ENCODE assay signal across 1 cellular context in genomic region chr2:118047273-118047898, GRCh38.
TF ChIP-seq lines count a peak whose summit lies in the region.

No MANE protein-coding gene starts in this region.

TF ChIP-seq in HepG2, 621 proteins besides CTCF, POLR2A, EP300 and RAD21 (continued from another document):
- TF ChIP-seq HINFP (CRISPR knock-in tag; IDR thresholded peaks at IDR 0.05; ENCODE audit: low read depth) (no peak), ZNF614 (CRISPR knock-in tag; IDR thresholded peaks at IDR 0.05; ENCODE audit: borderline replicate concordance) (peak; percentile 57; the same call in 1 of the 2 replicates), ZNF207 (IDR thresholded peaks at IDR 0.05; ENCODE audit: borderline replicate concordance) (no peak), ZBTB33 (CRISPR knock-in tag; IDR thresholded peaks at IDR 0.05) (no peak), SMAD9 (CRISPR knock-in tag; IDR thresholded peaks at IDR 0.05) (no peak), GPN1 (CRISPR knock-in tag; IDR thresholded peaks at IDR 0.05; ENCODE audit: borderline replicate concordance) (no peak), FOSL2 (CRISPR knock-in tag; IDR thresholded peaks at IDR 0.05) (peak; percentile 76), ZNF296 (CRISPR knock-in tag; conservative IDR thresholded peaks at IDR 0.05) (no peak), ZNF788 (CRISPR knock-in tag; IDR thresholded peaks at IDR 0.05; ENCODE audit: borderline replicate concordance) (no peak), MED8 (CRISPR knock-in tag; IDR thresholded peaks at IDR 0.05; ENCODE audit: insufficient replicate concordance) (no peak), ZNF512B (CRISPR knock-in tag; IDR thresholded peaks at IDR 0.05; ENCODE audit: borderline replicate concordance) (no peak), SOX13 (IDR thresholded peaks at IDR 0.05) (no peak), SOX13 (CRISPR knock-in tag; conservative IDR thresholded peaks at IDR 0.05 in 1 of 2, IDR thresholded peaks at IDR 0.05 in 1 of 2) (peak in 1 of 2 experiments; percentile 15; a peak in 1 of 4 replicates), KLF9 (CRISPR knock-in tag; IDR thresholded peaks at IDR 0.05; ENCODE audit: low read depth) (no peak), GATAD1 (CRISPR knock-in tag; IDR thresholded peaks at IDR 0.05) (no peak), ZNF160 (CRISPR knock-in tag; IDR thresholded peaks at IDR 0.05) (no peak), ZNF790 (CRISPR knock-in tag; IDR thresholded peaks at IDR 0.05; ENCODE audit: borderline replicate concordance) (no peak), MXD1 (CRISPR knock-in tag; IDR thresholded peaks at IDR 0.05) (no peak), LRRFIP1 (CRISPR knock-in tag; conservative IDR thresholded peaks at IDR 0.05) (no peak), MNT (IDR thresholded peaks at IDR 0.05) (no peak), PRDM10 (CRISPR knock-in tag; IDR thresholded peaks at IDR 0.05; ENCODE audit: low read depth) (no peak), ZMAT5 (CRISPR knock-in tag; IDR thresholded peaks at IDR 0.05; ENCODE audit: borderline replicate concordance, low read depth) (no peak), SPEN (CRISPR knock-in tag; IDR thresholded peaks at IDR 0.05; ENCODE audit: low read depth) (no peak), MTF1 (CRISPR knock-in tag; IDR thresholded peaks at IDR 0.05) (no peak), SMARCE1 (IDR thresholded peaks at IDR 0.05; ENCODE audit: borderline replicate concordance) (no peak)
TF ChIP-seq in HepG2: peak in this region for 7.
